Comparison of ENCODE assay signal across 27 cellular contexts in the genomic region with DNA sequence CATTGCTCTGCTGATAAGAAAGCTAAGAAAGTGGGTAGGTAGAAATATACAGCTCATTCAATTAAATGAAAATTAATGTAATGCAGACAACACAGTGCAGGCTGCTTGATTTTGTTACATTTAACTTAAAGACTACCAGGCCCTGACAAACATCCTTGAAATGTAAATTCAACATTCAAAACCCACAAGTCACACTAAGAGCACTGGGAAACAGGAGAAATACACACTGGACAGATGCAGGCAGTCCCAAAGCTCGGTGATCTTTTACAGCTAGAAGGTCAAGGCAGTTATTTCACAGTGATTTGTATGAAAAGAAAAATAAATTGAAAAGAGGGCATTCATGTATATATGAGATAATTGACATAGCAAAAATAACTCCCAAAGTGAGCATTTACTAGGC.
"Had no signal": no experiment of that assay in that cellular context is flagged by ENCODE, and none has a peak within 500 bp of the region (broad histone marks: within the 10 kb centered on the region; RNA-seq: fewer than 3 reads in every experiment).

No MANE protein-coding gene starts in this region.

- H3K4me1 ChIP-seq: pancreas, stomach, suprapubic skin, tibial nerve, uterus had no signal

- H3K27me3 ChIP-seq: brain microvascular endothelial cell, suprapubic skin had no signal

- H3K27me3 Mint-ChIP-seq: stimulated activated memory B cell treated with anti-CD40 and anti-IgM and Interleukin-4, amounts not matched to agents 10 μg/mL and 1 μg/mL and 100 μg/mL, for 72 hours had no signal

- FAIRE-seq: pancreas had no signal

- H3K27ac ChIP-seq: brain microvascular endothelial cell, pancreas, stomach, suprapubic skin, tibial nerve, uterus had no signal

- H3K4me3 ChIP-seq: pancreas, stomach, suprapubic skin, tibial nerve, uterus had no signal

- H3K9me3 ChIP-seq: pancreas, stomach, suprapubic skin, tibial nerve, uterus had no signal

- H3K9me3 Mint-ChIP-seq: activated CD4-positive, alpha-beta memory T cell treated with anti-CD3 and anti-CD28 coated beads for 36 hours; activated naive CD4-positive, alpha-beta T cell treated with anti-CD3 and anti-CD28 coated beads, Interleukin-2, amount 10 ng/mL, durations not matched to agents 7 days and 5 days; natural killer cell; stimulated activated memory B cell treated with anti-CD40 and anti-IgM and Interleukin-4, amounts not matched to agents 10 μg/mL and 1 μg/mL and 100 μg/mL, for 72 hours; T-helper 1 cell treated with Interleukin-12 subunit alpha and Interleukin-12 subunit beta and Interleukin-4 antibody, amounts not matched to agents 30 μg/mL and 1 μg/mL, for 36 hours had no signal

- H3K27ac Mint-ChIP-seq: activated CD4-positive, alpha-beta memory T cell treated with anti-CD3 and anti-CD28 coated beads for 36 hours; activated naive CD4-positive, alpha-beta T cell treated with anti-CD3 and anti-CD28 coated beads, Interleukin-2, amount 10 ng/mL, durations not matched to agents 7 days and 5 days; natural killer cell; stimulated activated memory B cell treated with anti-CD40 and anti-IgM and Interleukin-4, amounts not matched to agents 10 μg/mL and 1 μg/mL and 100 μg/mL, for 72 hours; T-helper 1 cell treated with Interleukin-12 subunit alpha and Interleukin-12 subunit beta and Interleukin-4 antibody, amounts not matched to agents 30 μg/mL and 1 μg/mL, for 36 hours had no signal

- H3K4me3 Mint-ChIP-seq: activated CD4-positive, alpha-beta memory T cell treated with anti-CD3 and anti-CD28 coated beads for 36 hours; activated naive CD4-positive, alpha-beta T cell treated with anti-CD3 and anti-CD28 coated beads, Interleukin-2, amount 10 ng/mL, durations not matched to agents 7 days and 5 days; natural killer cell; stimulated activated memory B cell treated with anti-CD40 and anti-IgM and Interleukin-4, amounts not matched to agents 10 μg/mL and 1 μg/mL and 100 μg/mL, for 72 hours; T-helper 1 cell treated with Interleukin-12 subunit alpha and Interleukin-12 subunit beta and Interleukin-4 antibody, amounts not matched to agents 30 μg/mL and 1 μg/mL, for 36 hours had no signal

- ATAC-seq: left ventricle myocardium superior; natural killer cell; pancreas; right cardiac atrium; stimulated activated memory B cell treated with anti-CD40 and anti-IgM and Interleukin-4, amounts not matched to agents 10 μg/mL and 1 μg/mL and 100 μg/mL, for 72 hours had no signal

- H3K36me3 Mint-ChIP-seq: activated CD4-positive, alpha-beta memory T cell treated with anti-CD3 and anti-CD28 coated beads for 36 hours; activated naive CD4-positive, alpha-beta T cell treated with anti-CD3 and anti-CD28 coated beads, Interleukin-2, amount 10 ng/mL, durations not matched to agents 7 days and 5 days; natural killer cell; stimulated activated memory B cell treated with anti-CD40 and anti-IgM and Interleukin-4, amounts not matched to agents 10 μg/mL and 1 μg/mL and 100 μg/mL, for 72 hours had no signal

- H3K36me3 ChIP-seq: brain microvascular endothelial cell, pancreas, stomach, suprapubic skin, tibial nerve, uterus had no signal

- DNase-seq: activated CD4-positive, alpha-beta memory T cell treated with anti-CD3 and anti-CD28 coated beads for 36 hours; activated CD4-positive, alpha-beta T cell treated with anti-CD3 and anti-CD28 coated beads for 4 hours; activated CD4-positive, CD25-positive, alpha-beta regulatory T cell; activated effector memory CD4-positive, alpha-beta T cell treated with anti-CD3 and anti-CD28 coated beads, Interleukin-2, amount 50 U/mL, for 16 hours; activated naive CD4-positive, alpha-beta T cell treated with anti-CD3 and anti-CD28 coated beads, Interleukin-2, amount 10 ng/mL, durations not matched to agents 7 days and 5 days; activated T-cell treated with anti-CD3 and anti-CD28 coated beads for 4 hours; anterior cingulate cortex; brain microvascular endothelial cell; caudate nucleus; dermis blood vessel endothelial cell; effector CD8-positive, alpha-beta T cell; erythroblast; foreskin melanocyte; left ventricle myocardium superior; mammary epithelial cell; midbrain; natural killer cell; pancreas; right cardiac atrium; stimulated activated CD4-positive, alpha-beta T cell treated with anti-CD3 and anti-CD28 coated beads, Interleukin-2, amount 100 ng/mL, for 24 hours; stomach; T1000; uterus had no signal

- H3K4me1 Mint-ChIP-seq: activated naive CD4-positive, alpha-beta T cell treated with anti-CD3 and anti-CD28 coated beads, Interleukin-2, amount 10 ng/mL, durations not matched to agents 7 days and 5 days; natural killer cell; stimulated activated memory B cell treated with anti-CD40 and anti-IgM and Interleukin-4, amounts not matched to agents 10 μg/mL and 1 μg/mL and 100 μg/mL, for 72 hours had no signal
